In the genomic region with DNA sequence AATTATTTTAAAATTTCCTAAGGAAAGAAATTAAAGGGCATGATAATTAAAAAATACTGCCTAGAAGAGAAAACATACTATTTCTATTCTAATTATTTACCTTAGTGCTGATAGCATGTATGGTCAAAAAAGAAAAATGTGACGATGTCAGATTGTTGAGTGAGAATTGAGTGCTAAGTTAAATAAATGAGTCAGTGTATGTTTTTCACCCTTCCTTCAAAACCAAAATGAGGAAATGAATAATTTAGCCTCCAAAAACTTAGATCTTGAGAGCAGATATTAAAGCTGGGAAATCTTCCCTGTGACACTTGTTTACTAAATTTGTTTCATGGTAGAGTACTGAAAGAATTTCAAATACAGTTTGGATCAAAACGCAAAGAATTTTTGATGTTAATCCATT, we compare ENCODE assay signal across 20 cellular contexts. TPM values are rescaled to one million over a fixed set of nuclear protein-coding genes. Genes with fewer than 3 reads are reported as not detected.
DNase-seq lines count a peak whose midpoint lies in the region; ATAC-seq and TF ChIP-seq lines count a peak whose summit lies in the region.
"Had no signal": no experiment of that assay in that cellular context is flagged by ENCODE, and none has a peak within 500 bp of the region (broad histone marks: within the 10 kb centered on the region; RNA-seq: fewer than 3 reads in every experiment).

No MANE protein-coding gene starts in this region.

- no peaks in the 10 kb centered on the region for H3K9me3 Mint-ChIP-seq in glutamatergic neuron (ENCODE audit: unreplicated experiment)
- H3K9me3 Mint-ChIP-seq: HFFc6 had no signal

- no peak overlapping the region for H2AFZ ChIP-seq in PC-3 (ENCODE audit: low read length)

- ATAC-seq in PC-3: peak; percentile 76
- peak; percentile 49 for ATAC-seq in left lung

- H3K36me3 ChIP-seq in PC-3 (ENCODE audit: low read depth, low read length): no peaks in the 10 kb centered on the region
- H3K36me3 ChIP-seq in left lung: no peaks in the 10 kb centered on the region
- no peaks in the 10 kb centered on the region for H3K36me3 ChIP-seq in vagina
- H3K36me3 ChIP-seq: HAP-1 had no signal

- H3K4me3 ChIP-seq in PC-3 (ENCODE audit: low read length) (no peak overlapping the region), left lung (no peak overlapping the region), vagina (no peak overlapping the region)
- H3K4me3 ChIP-seq: HAP-1 had no signal

- no peaks in the 10 kb centered on the region for H4K20me1 ChIP-seq in PC-3 (ENCODE audit: low read length)

- no TSS peak for BruUV-seq in PC-3 (replicated peaks; lab: Mats Ljungman, UMichigan)

- H3K27me3 ChIP-seq in PC-3 (ENCODE audit: low read length) (no peaks in the 10 kb centered on the region), left lung (no peaks in the 10 kb centered on the region), vagina (no peaks in the 10 kb centered on the region)

- no peaks in the 10 kb centered on the region for H3K79me2 ChIP-seq in PC-3 (ENCODE audit: low read length)

- no peak overlapping the region for H3K4me2 ChIP-seq in PC-3 (ENCODE audit: low read length)

- H3K9me3 ChIP-seq in PC-3 (ENCODE audit: low read length) (no peaks in the 10 kb centered on the region), left lung (no peaks in the 10 kb centered on the region), vagina (no peaks in the 10 kb centered on the region)
- H3K9me3 ChIP-seq: HAP-1 had no signal

- peaks cover 2% of the 10 kb centered on the region for H3K4me1 Mint-ChIP-seq in glutamatergic neuron (ENCODE audit: low read depth, unreplicated experiment)
- H3K4me1 Mint-ChIP-seq: CD4-positive, alpha-beta memory T cell had no signal

- no peak overlapping the region for H3K9ac ChIP-seq in PC-3 (ENCODE audit: low read length)

- no peak for TF ChIP-seq CTCF in PC-3 (conservative IDR thresholded peaks at IDR 0.05; ENCODE audit: low read depth, low read length)
- no peak for TF ChIP-seq CTCF in left lung (IDR thresholded peaks at IDR 0.05)
- TF ChIP-seq CTCF in glutamatergic neuron (IDR thresholded peaks at IDR 0.05; ENCODE audit: partially characterized antibody, unreplicated experiment): no peak
- TF ChIP-seq CTCF in vagina (IDR thresholded peaks at IDR 0.05): no peak

- no peaks in the 10 kb centered on the region for H3F3A ChIP-seq in PC-3 (ENCODE audit: low read length, unreplicated experiment)

- H3K27ac Mint-ChIP-seq in glutamatergic neuron (ENCODE audit: unreplicated experiment): no peak overlapping the region
- H3K27ac Mint-ChIP-seq: CD4-positive, alpha-beta memory T cell; HFFc6 had no signal

- H3K4me3 Mint-ChIP-seq in glutamatergic neuron (ENCODE audit: unreplicated experiment): no peak overlapping the region
- H3K4me3 Mint-ChIP-seq: CD4-positive, alpha-beta memory T cell; HFFc6 had no signal

- H3K27ac ChIP-seq in PC-3 (ENCODE audit: low read length): no peak overlapping the region
- no peak overlapping the region for H3K27ac ChIP-seq in left lung
- no peak overlapping the region for H3K27ac ChIP-seq in vagina

- H3K27me3 Mint-ChIP-seq in glutamatergic neuron (ENCODE audit: unreplicated experiment): no peaks in the 10 kb centered on the region

- intact Hi-C loops in PC-3 (cut with micrococcal nuclease): no loop called here
- intact Hi-C loops in left lung (cut with DNase I): no loop called here
- intact Hi-C loops in vagina (cut with DNase I): no loop called here

- H3K4me1 ChIP-seq in PC-3 (ENCODE audit: insufficient read depth, low read length): peaks cover 13% of the 10 kb centered on the region; the same call in 1 of the 2 replicates
- H3K4me1 ChIP-seq in left lung: no peaks in the 10 kb centered on the region
- no peaks in the 10 kb centered on the region for H3K4me1 ChIP-seq in vagina
- H3K4me1 ChIP-seq: HAP-1 had no signal

- POLR2A ChIA-PET in PC-3 (lab: Charles Lee; ENCODE audit: unreplicated experiment): no interaction called here

- H3K9me2 ChIP-seq in PC-3 (replicated peaks; ENCODE audit: low read length): no peaks in the 10 kb centered on the region

- no peak for TF ChIP-seq POLR2A in vagina (IDR thresholded peaks at IDR 0.05)

- DNase-seq in EH (ENCODE audit: low read depth): peak; percentile 26
- DNase-seq in HT1080 (ENCODE audit: low read depth): peak; percentile 3
- peak; percentile 47 for DNase-seq in PC-3
- no peak for DNase-seq in left lung
- DNase-seq in NCI-H526 (lab: John Stamatoyannopoulos, UW): no peak
- DNase-seq in activated effector memory CD4-positive, alpha-beta T cell treated with anti-CD3 and anti-CD28 coated beads, Interleukin-2, amount 50 U/mL, for 16 hours: no peak
- DNase-seq in glutamatergic neuron: no peak
- no peak for DNase-seq in vagina (ENCODE audit: extremely low spot score in 2 of 2)
- DNase-seq: C1 segment of cervical spinal cord; Calu3; CD4-positive, alpha-beta memory T cell; COR-L47; DMS79; GDM1; GOT3; HFFc6 had no signal

- no peaks in the 10 kb centered on the region for H3K36me3 Mint-ChIP-seq in glutamatergic neuron (ENCODE audit: unreplicated experiment)
- H3K36me3 Mint-ChIP-seq: CD4-positive, alpha-beta memory T cell had no signal

- CTCF ChIA-PET in PC-3 (lab: Charles Lee): no interaction called here

RNA-seq across cellular contexts. Expression of gene NYAP2, which starts 58.6 kb away (rescaled TPM):
- total RNA-seq in HT1080 (2014; rRNA removed; shearing (Covaris generic)): not detected in 2 replicates
- polyA plus RNA-seq in HT1080 (2015; cell fraction: cytosol; rRNA removed): 0.01 TPM in 1 of 2 replicates, not detected in the other
- polyA plus RNA-seq in HT1080 (2015; cell fraction: nucleus; rRNA removed): not detected in 2 replicates
- not detected in 2 replicates for total RNA-seq in PC-3 (2014; rRNA removed)
- 1 to 10 TPM in 1 of 2 donors, under 1 TPM in 1; 0.55 to 1.0 TPM for total RNA-seq in left lung
- total RNA-seq in glutamatergic neuron (ENCODE audit: unreplicated experiment): 0.32 TPM
- total RNA-seq in vagina: 0.25 TPM
- total RNA-seq: A172, A673, HFFc6 had no signal
- polyA plus RNA-seq: BJ; CD4-positive, alpha-beta memory T cell had no signal

Comparison
In these comparisons a context has a peak if more than half of its experiments do, and no peak if none do; other contexts are left out.
1. DNase-seq: peak in EH (single experiment), HT1080 (single experiment) and PC-3 (single experiment); none in left lung (0 of 2), NCI-H526 (0 of 2), activated effector memory CD4-positive, alpha-beta T cell treated with anti-CD3 and anti-CD28 coated beads, Interleukin-2, amount 50 U/mL, for 16 hours (single experiment), glutamatergic neuron (single experiment) and vagina (0 of 2).